ENCODE assay signal across 8 cellular contexts in the genomic region with DNA sequence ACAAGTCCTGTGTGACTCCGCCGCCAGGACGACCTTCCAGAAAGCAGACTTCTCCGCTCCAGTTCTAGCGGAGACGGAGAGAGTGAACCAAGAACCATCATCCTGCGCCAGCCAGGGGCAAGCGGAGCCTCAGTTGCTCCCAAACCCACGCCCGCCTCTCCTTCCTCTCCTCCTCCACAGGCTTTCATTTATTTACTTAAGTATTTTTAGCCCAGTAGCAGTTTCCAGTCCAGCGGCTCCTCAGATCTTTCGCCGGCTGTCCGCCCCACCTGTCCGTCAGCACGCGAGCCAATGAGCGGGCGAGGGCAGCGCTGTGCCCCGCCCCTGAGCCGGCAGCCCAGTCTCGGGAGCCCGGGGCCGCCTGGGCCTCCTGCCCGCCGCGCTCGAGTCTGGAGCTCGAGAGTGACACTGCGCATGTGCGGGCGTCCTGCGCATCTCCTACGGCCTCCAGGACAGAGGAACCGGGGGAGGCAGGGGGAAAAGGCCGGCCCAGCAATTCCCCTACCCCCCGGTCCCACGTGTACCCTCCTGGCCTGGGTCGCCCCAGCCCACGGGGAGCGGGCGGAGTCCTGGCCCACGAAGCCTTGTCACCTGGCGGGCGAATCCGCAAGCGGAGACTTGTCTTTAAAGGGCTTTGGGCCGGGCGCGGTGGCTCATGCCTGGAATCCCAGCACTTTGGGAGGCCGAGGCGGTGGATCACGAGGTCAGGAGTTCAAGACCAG. TPM values are rescaled to one million over a fixed set of nuclear protein-coding genes. Genes with fewer than 3 reads are reported as not detected.
DNase-seq lines count a peak whose midpoint lies in the region; ATAC-seq, FAIRE-seq and TF ChIP-seq lines count a peak whose summit lies in the region.

A gene (plus strand): TSS at position 425 of the 722 bp plus-strand sequence.

- no peaks in the 10 kb centered on the region for H3K79me2 ChIP-seq in OCI-LY1 (ENCODE audit: insufficient read depth, low read length)

- H3F3A ChIP-seq in OCI-LY1 (ENCODE audit: insufficient read depth, low read length) = no peaks in the 10 kb centered on the region

- FAIRE-seq in D721Med (lab: Jason Lieb, UNC) = no peak

- H3K9me3 ChIP-seq in OCI-LY1 (ENCODE audit: low read length) (no peaks in the 10 kb centered on the region), mucosa of descending colon (no peaks in the 10 kb centered on the region)

- DNase-seq in D721Med (ENCODE audit: insufficient read length, low spot score) (peak; percentile 99), HuH-7 (ENCODE audit: low spot score) (peak; percentile 93), activated T-cell treated with anti-CD3 and anti-CD28 coated beads for 1 hour (ENCODE audit: low read depth) (peak; percentile 83), epithelial cell of esophagus (ENCODE audit: low read depth) (peak; percentile 97), mucosa of descending colon (peak; percentile 95 to 98 (median 98))
- DNase-seq in stimulated activated CD8-positive, alpha-beta memory T cell treated with anti-CD3 and anti-CD28 coated beads, Interleukin-4, amount 100 ng/mL, for 1 hour (ENCODE audit: low read depth in 2 of 2, low spot score in 1 of 2) = peak; percentile 59 to 84

- peak within 1 kb of the TSS; percentile 11; the same call in 1 of the 2 replicates for H2AFZ ChIP-seq in OCI-LY1 (ENCODE audit: low read length)

- H4K20me1 ChIP-seq in OCI-LY1 (ENCODE audit: insufficient read depth, low read length) = no peaks in the 10 kb centered on the region

- H3K4me3 ChIP-seq in OCI-LY1 (ENCODE audit: low read depth, low read length, poor library complexity, severe bottlenecking) (peak within 1 kb of the TSS; percentile 65), epithelial cell of esophagus (ENCODE audit: low read length) (peak within 1 kb of the TSS; percentile 66), mucosa of descending colon (peak within 1 kb of the TSS; percentile 12)

- peak within 1 kb of the TSS; percentile 56 for H3K9ac ChIP-seq in OCI-LY1 (ENCODE audit: low read length)

- intact Hi-C loops in mucosa of descending colon (cut with DNase I, micrococcal nuclease) = no loop called here

- H3K27ac ChIP-seq in OCI-LY1 (ENCODE audit: low read depth, low read length, poor library complexity, severe bottlenecking) = no peak within 1 kb of the TSS

- H3K4me2 ChIP-seq in OCI-LY1 (ENCODE audit: low read length) = peak within 1 kb of the TSS; percentile 77

- TF ChIP-seq CTCF in D721Med (IDR thresholded peaks at IDR 0.05; ENCODE audit: insufficient read depth, missing control alignments) = no peak
- no peak for TF ChIP-seq CTCF in OCI-LY1 (IDR thresholded peaks at IDR 0.05; ENCODE audit: low read length)
- no peak for TF ChIP-seq CTCF in epithelial cell of esophagus (IDR thresholded peaks at IDR 0.05; ENCODE audit: insufficient read depth, low read depth, low read length, missing control alignments)
- no peak for TF ChIP-seq CTCF in mucosa of descending colon (IDR thresholded peaks at IDR 0.05)

- no peaks in the 10 kb centered on the region; the same call in 1 of the 2 replicates for H3K36me3 ChIP-seq in OCI-LY1 (ENCODE audit: insufficient read depth, low read length)
- H3K36me3 ChIP-seq in mucosa of descending colon (ENCODE audit: low read depth) = no peaks in the 10 kb centered on the region

- ATAC-seq in GM21515 (IDR thresholded peaks at IDR 0.05; ENCODE audit: unreplicated experiment) (peak; percentile 91), mucosa of descending colon (peak; percentile 98)

- H3K4me1 ChIP-seq in OCI-LY1 (ENCODE audit: insufficient read depth, low read length, severe bottlenecking) (peaks cover 18% of the 10 kb centered on the region), mucosa of descending colon (ENCODE audit: low read depth) (peaks cover 16% of the 10 kb centered on the region)

- no peaks in the 10 kb centered on the region for H3K9me2 ChIP-seq in OCI-LY1 (ENCODE audit: low read depth, low read length)

- H3K27me3 ChIP-seq in OCI-LY1 (ENCODE audit: insufficient read depth, low read length) = no peaks in the 10 kb centered on the region

RNA-seq across cellular contexts. Expression of the gene that starts here (rescaled TPM):
- total RNA-seq in mucosa of descending colon = not detected

Comparison
In these comparisons a context has a peak if more than half of its experiments do, and no peak if none do; other contexts are left out.
1. Peak in DNase-seq, ATAC-seq and H3K4me3 ChIP-seq in mucosa of descending colon; RNA of the gene not detected or under 1 TPM.
2. H3K4me3 ChIP-seq: peak in every context shown above with its lines; median percentile 66 in epithelial cell of esophagus; 65 in OCI-LY1; 12 in mucosa of descending colon.